17 cellular contexts compared by ENCODE assay signal in the genomic region with DNA sequence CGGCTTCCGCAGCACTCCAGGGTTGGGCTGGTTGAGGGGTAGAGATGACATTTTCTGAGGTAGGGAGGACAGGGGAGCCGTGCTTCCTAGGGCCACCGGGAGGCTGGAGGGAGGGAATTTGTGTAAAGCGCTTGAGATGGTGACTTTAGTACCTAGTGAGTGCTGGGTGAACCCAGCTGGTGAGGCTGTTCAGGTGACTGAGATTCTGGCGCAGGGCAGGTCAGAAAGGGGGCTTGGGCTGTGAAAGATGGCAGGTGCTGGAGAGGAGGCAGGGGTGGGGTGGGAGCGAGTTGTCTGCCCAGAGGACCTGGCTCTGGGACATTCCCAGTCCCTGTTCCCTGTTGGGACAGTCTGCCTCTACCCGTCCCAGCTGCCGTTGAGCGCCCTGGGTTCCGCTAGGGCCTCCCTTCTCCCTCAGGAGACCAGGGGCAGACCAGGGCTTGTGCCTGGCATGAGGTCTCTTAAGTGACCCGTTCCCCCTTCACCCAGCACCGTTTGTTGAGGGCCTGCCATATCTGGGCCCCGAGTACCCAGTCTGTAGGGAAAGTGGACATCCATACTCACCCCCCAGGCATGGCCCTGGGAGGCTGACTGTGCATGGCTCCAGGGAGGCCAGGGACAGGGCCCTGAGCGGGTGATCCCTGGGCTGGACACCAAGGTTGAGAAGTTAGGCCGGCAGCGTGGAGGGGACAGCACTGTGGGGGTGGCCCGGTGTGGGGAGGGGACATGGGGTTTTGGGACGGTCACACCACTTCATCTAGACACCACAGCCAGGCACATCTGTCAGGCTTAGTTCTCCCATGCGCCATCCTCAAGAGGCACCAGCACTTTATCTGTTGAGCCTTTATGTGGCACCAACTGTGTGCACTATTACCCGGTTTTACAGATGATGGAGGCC. TPM values are rescaled to one million over a fixed set of nuclear protein-coding genes. Genes with fewer than 3 reads are reported as not detected.
DNase-seq lines count a peak whose midpoint lies in the region; ATAC-seq, FAIRE-seq and TF ChIP-seq lines count a peak whose summit lies in the region.
"Had no signal": no experiment of that assay in that cellular context is flagged by ENCODE, and none has a peak within 500 bp of the region (broad histone marks: within the 10 kb centered on the region; RNA-seq: fewer than 3 reads in every experiment).

No MANE protein-coding gene starts in this region.

- no peak overlapping the region for H2BK12ac ChIP-seq in H1 (ENCODE audit: low read depth, low read length)

- H3K79me2 ChIP-seq in H1 (ENCODE audit: control insufficient read depth in 1 of 2, insufficient read depth in 2 of 2, low read length in 2 of 2): peaks cover 15 to 28% of the 10 kb centered on the region in 2 experiments

- H3K9ac ChIP-seq in H1 (replicated peaks in 1 of 4; ENCODE audit: extremely low read depth in 1 of 4, low read depth in 3 of 4, low read length in 3 of 4): no peak overlapping the region

- no peak overlapping the region for H2BK120ac ChIP-seq in H1 (replicated peaks; ENCODE audit: low read depth, low read length)

- H2BK15ac ChIP-seq in H1 (ENCODE audit: low read length): no peak overlapping the region

- POLR2A ChIA-PET in H1 (lab: Charles Lee; ENCODE audit: partially characterized antibody): interaction anchor here (0.7 to 12.4 kb wide), 8 partner anchors 10 to 213 kb away, joined by 3 to 247 read pairs (median 4); partner anchors contain the start of genes AKT1S1, PNKP and TBC1D17

- no peak overlapping the region for H3K56ac ChIP-seq in H1 (replicated peaks; ENCODE audit: insufficient read length, low read depth, low read length)

- H2AK5ac ChIP-seq in H1 (ENCODE audit: low read depth, low read length): no peak overlapping the region

- no peak for TF ChIP-seq CTCF in right atrium auricular region (IDR thresholded peaks at IDR 0.05)
- no peak for TF ChIP-seq CTCF in H1 (IDR thresholded peaks at IDR 0.05; ENCODE audit: control extremely low read depth in 1 of 3, insufficient read depth in 1 of 3, low read depth in 1 of 3, low read length in 3 of 3)

- no peak overlapping the region for H3K23ac ChIP-seq in H1 (ENCODE audit: insufficient read length)

- CTCF ChIA-PET in H1 (lab: Charles Lee; ENCODE audit: partially characterized antibody): interaction anchor here (3.0 kb wide), 1 partner anchor 8 kb away, joined by 13 read pairs; no protein-coding TSS in a partner anchor

- no peak overlapping the region for H3K4me2 ChIP-seq in H1 (ENCODE audit: insufficient read depth in 1 of 2, low read depth in 2 of 2, low read length in 2 of 2)

- WGBS in right cardiac atrium: 78% methylated on average over 21 of the region's 21 CpGs
- WGBS in H1 (ENCODE audit: extremely low coverage in 1 of 2, insufficient coverage in 1 of 2, insufficient read length in 1 of 2, insufficient replicate concordance in 2 of 2, low coverage in 1 of 2, low lambda C conversion rate in 2 of 2, missing lambda C conversion rate in 1 of 2), 2 experiments: 85% methylated on average over 19 of the region's 21 CpGs; no CpG with 5 or more reads in 1 of the 2 experiments

- no peak for TF ChIP-seq RAD21 in H1 (IDR thresholded peaks at IDR 0.05 in 1 of 2, conservative IDR thresholded peaks at IDR 0.05 in 1 of 2; ENCODE audit: low read depth in 2 of 2, low read length in 2 of 2)

- peaks cover 48 to 62% of the 10 kb centered on the region in 2 experiments for H4K20me1 ChIP-seq in H1 (replicated peaks in 1 of 2; ENCODE audit: control insufficient read depth in 1 of 2, insufficient read depth in 2 of 2, low read length in 2 of 2)

- peaks cover 6% of the 10 kb centered on the region; the same call in 1 of the 2 replicates for H3K23me2 ChIP-seq in H1 (ENCODE audit: low read depth, low read length)

- no peak overlapping the region for H4K91ac ChIP-seq in H1 (replicated peaks; ENCODE audit: insufficient read length, low read length)

- no peak for TF ChIP-seq EP300 in H1 (IDR thresholded peaks at IDR 0.05; ENCODE audit: borderline replicate concordance in 1 of 2, low read depth in 2 of 2, low read length in 2 of 2)

- no peak overlapping the region for H2BK5ac ChIP-seq in H1 (ENCODE audit: low read depth, low read length)

- H3K36me3 ChIP-seq in right atrium auricular region (peaks cover 59% of the 10 kb centered on the region), H1 (ENCODE audit: control insufficient read depth in 2 of 4, insufficient read depth in 4 of 4, low read length in 3 of 4) (peaks cover 21 to 67% (median 41%) of the 10 kb centered on the region in 4 experiments)

- peaks cover 20% of the 10 kb centered on the region for H3K79me1 ChIP-seq in H1 (ENCODE audit: low read depth, low read length)

- H3K4me1 ChIP-seq in right cardiac atrium (ENCODE audit: control insufficient read depth, insufficient read depth, low read length): peaks cover 6% of the 10 kb centered on the region
- H3K4me1 ChIP-seq in right atrium auricular region: peaks cover 0 to 35% of the 10 kb centered on the region in 2 donors
- H3K4me1 ChIP-seq in H1 (replicated peaks in 1 of 4; ENCODE audit: control insufficient read depth in 3 of 4, insufficient read depth in 4 of 4, low read length in 3 of 4): peaks cover 0 to 9% (median 8%) of the 10 kb centered on the region in 4 experiments; a peak in 6 of 7 replicates

- no peak overlapping the region for H3K4ac ChIP-seq in H1 (replicated peaks; ENCODE audit: insufficient read length, low read depth, low read length)

- no peak overlapping the region for H3K27ac ChIP-seq in right cardiac atrium (ENCODE audit: low read length)
- no peak overlapping the region for H3K27ac ChIP-seq in right atrium auricular region
- no peak overlapping the region for H3K27ac ChIP-seq in H1 (ENCODE audit: low read depth, low read length)
- peak overlapping the region; percentile 9 for H3K27ac ChIP-seq in substantia nigra (ENCODE audit: low read depth, low read length, poor library complexity, severe bottlenecking)
- no peak overlapping the region for H3K27ac ChIP-seq in caudate nucleus (ENCODE audit: low read depth, low read length)

- no peaks in the 10 kb centered on the region for H3K27me3 ChIP-seq in right cardiac atrium (ENCODE audit: control insufficient read depth, insufficient read depth)
- no peaks in the 10 kb centered on the region for H3K27me3 ChIP-seq in right atrium auricular region
- H3K27me3 ChIP-seq in H1 (replicated peaks in 1 of 4; ENCODE audit: control insufficient read depth in 3 of 4, extremely low read depth in 1 of 4, insufficient read depth in 3 of 4, low read length in 3 of 4): no peaks in the 10 kb centered on the region; a peak in 1 of 7 replicates
- H3K27me3 ChIP-seq: stomach had no signal

- intact Hi-C loops in right cardiac atrium (cut with DNase I): loop anchor here in 1 of 4 donors (10.0 kb wide), 1 partner anchor 171 kb away; the partner anchor contains the start of gene ADM5

- no peak overlapping the region for H2BK20ac ChIP-seq in H1 (ENCODE audit: low read length)

- DNase-seq in right cardiac atrium: peak in 2 of 3 donors; percentile 57 to 63
- no peak for DNase-seq in right atrium auricular region (ENCODE audit: low spot score)
- peak; percentile 25 for DNase-seq in RKO (ENCODE audit: low spot score)
- DNase-seq in H1 (ENCODE audit: low read depth in 1 of 2, low spot score in 2 of 2): no peak
- DNase-seq in substantia nigra (lab: John Stamatoyannopoulos, UW): no peak
- DNase-seq in caudate nucleus (lab: John Stamatoyannopoulos, UW): no peak
- DNase-seq: anterior cingulate cortex; EL; foreskin melanocyte; immature natural killer cell; NCI-H1436 treated with DMSO at 0.1 percent for 48 hours; NCI-H748 treated with DMSO at 0.1 percent for 48 hours; SIG-M5; stimulated activated CD4-positive, alpha-beta T cell treated with anti-CD3 and anti-CD28 coated beads, Interleukin-4, amount 100 ng/mL, for 4 hours; stomach had no signal

- no peak for FAIRE-seq in H1 (lab: Jason Lieb, UNC)

- H4K8ac ChIP-seq in H1 (ENCODE audit: extremely low read depth, insufficient read depth, low read length): no peak overlapping the region; the same call in 1 of the 2 replicates

- H3K9me3 ChIP-seq in right cardiac atrium (ENCODE audit: control insufficient read depth, low read length) (no peaks in the 10 kb centered on the region), right atrium auricular region (no peaks in the 10 kb centered on the region), H1 (ENCODE audit: insufficient read depth in 2 of 2, low read depth in 1 of 2, low read length in 1 of 2) (no peaks in the 10 kb centered on the region)
- H3K9me3 ChIP-seq: stomach had no signal

- no peak overlapping the region for H2AFZ ChIP-seq in H1 (ENCODE audit: low read length)

- no peak overlapping the region for H4K5ac ChIP-seq in H1 (ENCODE audit: insufficient read length, low read depth, low read length)

- peak; percentile 70 to 73 for TF ChIP-seq POLR2A in H1 (IDR thresholded peaks at IDR 0.05; ENCODE audit: control extremely low read depth in 1 of 2, low read depth in 2 of 2, low read length in 2 of 2)

- H3K18ac ChIP-seq in H1 (ENCODE audit: extremely low read depth, low read length): no peak overlapping the region

- H3K4me3 ChIP-seq in right cardiac atrium (ENCODE audit: low read length) (no peak overlapping the region), right atrium auricular region (no peak overlapping the region), H1 (ENCODE audit: extremely low read depth in 1 of 4, insufficient read depth in 2 of 4, low read depth in 3 of 4, low read length in 4 of 4) (no peak overlapping the region)
- H3K4me3 ChIP-seq: stomach had no signal

- ATAC-seq in right cardiac atrium (no peak), HG03159 (IDR thresholded peaks at IDR 0.05; ENCODE audit: unreplicated experiment) (no peak), GM19455 (IDR thresholded peaks at IDR 0.05; ENCODE audit: unreplicated experiment) (no peak)

- H3K14ac ChIP-seq in H1 (ENCODE audit: insufficient read length): no peak overlapping the region

RNA-seq across cellular contexts. Expression of gene PTOV1, which starts 5.0 kb away (rescaled TPM):
- total RNA-seq in right cardiac atrium: 100 to 1,000 TPM; 127 to 146 (median 141) TPM
- 134 TPM for polyA plus RNA-seq in right cardiac atrium
- 10 to 100 TPM; 64.6 to 81.0 TPM for total RNA-seq in right atrium auricular region
- 251 and 261 TPM in 2 replicates for total RNA-seq in H1 (2021; fragmentation: NEBNext Ultra II Directional; extraction: Animal tissue kit (Norgen Biotek cat#: 25700))
- 147 and 213 TPM in 2 replicates for polyA plus RNA-seq in H1 (2011; rRNA removed)
- polyA plus RNA-seq in H1 (2011; cell fraction: cytosol; rRNA removed): 136 TPM
- 397 TPM for polyA plus RNA-seq in H1 (2011; cell fraction: nucleus; rRNA removed)
- 183 to 286 TPM (median 253 TPM) in 4 replicates for polyA plus RNA-seq in H1 (2012, experiment 1 of 2)
- 215 TPM for polyA plus RNA-seq in H1 (2012, experiment 2 of 2)
- polyA plus RNA-seq in H1 (2013, experiment 1 of 2): 166 TPM
- 157 TPM for polyA plus RNA-seq in H1 (2013, experiment 2 of 2)
- 82.9 and 117 TPM in 2 replicates for polyA minus RNA-seq in H1 (2011; rRNA and poly(A)+ RNA removed)
- polyA minus RNA-seq in H1 (2011; cell fraction: cytosol; rRNA and poly(A)+ RNA removed): 124 TPM
- 139 TPM for polyA minus RNA-seq in H1 (2011; cell fraction: nucleus; rRNA and poly(A)+ RNA removed)

RNA-seq across cellular contexts. Expression of gene PNKP, which starts 11.5 kb away (rescaled TPM):
- total RNA-seq in right cardiac atrium (100 to 1,000 TPM in 1 of 4 donors, 10 to 100 TPM in 3; 38.6 to 144 (median 42.9) TPM), right atrium auricular region (10 to 100 TPM; 29.2 to 32.5 TPM)
- polyA plus RNA-seq in right cardiac atrium (40.8 TPM), H1 (2011; rRNA removed) (45.8 and 66.5 TPM in 2 replicates)
- 105 TPM in 2 replicates for total RNA-seq in H1 (2021; fragmentation: NEBNext Ultra II Directional; extraction: Animal tissue kit (Norgen Biotek cat#: 25700))
- polyA plus RNA-seq in H1 (2011; cell fraction: cytosol; rRNA removed): 56.6 TPM
- 225 TPM for polyA plus RNA-seq in H1 (2011; cell fraction: nucleus; rRNA removed)
- polyA plus RNA-seq in H1 (2012, experiment 1 of 2): 84.3 to 106 TPM (median 94.0 TPM) in 4 replicates
- polyA plus RNA-seq in H1 (2012, experiment 2 of 2): 90.6 TPM
- polyA plus RNA-seq in H1 (2013, experiment 1 of 2): 71.9 TPM
- 66.3 TPM for polyA plus RNA-seq in H1 (2013, experiment 2 of 2)
- 21.4 and 26.5 TPM in 2 replicates for polyA minus RNA-seq in H1 (2011; rRNA and poly(A)+ RNA removed)
- 42.9 TPM for polyA minus RNA-seq in H1 (2011; cell fraction: cytosol; rRNA and poly(A)+ RNA removed)
- 80.3 TPM for polyA minus RNA-seq in H1 (2011; cell fraction: nucleus; rRNA and poly(A)+ RNA removed)

RNA-seq across cellular contexts. Expression of gene AKT1S1, which starts 21.2 kb away (rescaled TPM):
- total RNA-seq in right cardiac atrium: 10 to 100 TPM; 32.4 to 38.7 (median 36.4) TPM
- polyA plus RNA-seq in right cardiac atrium: 40.2 TPM
- total RNA-seq in right atrium auricular region: 10 to 100 TPM; 20.6 to 25.8 TPM
- total RNA-seq in H1 (2021; fragmentation: NEBNext Ultra II Directional; extraction: Animal tissue kit (Norgen Biotek cat#: 25700)): 45.9 and 46.7 TPM in 2 replicates
- polyA plus RNA-seq in H1 (2011; rRNA removed): 40.7 and 73.3 TPM in 2 replicates
- polyA plus RNA-seq in H1 (2011; cell fraction: cytosol; rRNA removed): 38.3 TPM
- polyA plus RNA-seq in H1 (2011; cell fraction: nucleus; rRNA removed): 48.5 TPM
- polyA plus RNA-seq in H1 (2012, experiment 1 of 2): 33.7 to 44.3 TPM (median 42.7 TPM) in 4 replicates
- polyA plus RNA-seq in H1 (2012, experiment 2 of 2): 47.7 TPM
- 52.8 TPM for polyA plus RNA-seq in H1 (2013, experiment 1 of 2)
- 54.7 TPM for polyA plus RNA-seq in H1 (2013, experiment 2 of 2)
- 10.9 and 14.9 TPM in 2 replicates for polyA minus RNA-seq in H1 (2011; rRNA and poly(A)+ RNA removed)
- 26.5 TPM for polyA minus RNA-seq in H1 (2011; cell fraction: cytosol; rRNA and poly(A)+ RNA removed)
- polyA minus RNA-seq in H1 (2011; cell fraction: nucleus; rRNA and poly(A)+ RNA removed): 26.0 TPM

RNA-seq across cellular contexts. Expression of gene TBC1D17, which starts 21.6 kb away (rescaled TPM):
- total RNA-seq in right cardiac atrium (10 to 100 TPM; 35.7 to 45.7 (median 42.1) TPM), right atrium auricular region (10 to 100 TPM; 20.4 to 27.5 TPM)
- polyA plus RNA-seq in right cardiac atrium (35.6 TPM), H1 (2011; rRNA removed) (30.3 and 53.7 TPM in 2 replicates)
- 44.9 and 47.6 TPM in 2 replicates for total RNA-seq in H1 (2021; fragmentation: NEBNext Ultra II Directional; extraction: Animal tissue kit (Norgen Biotek cat#: 25700))
- 23.2 TPM for polyA plus RNA-seq in H1 (2011; cell fraction: cytosol; rRNA removed)
- polyA plus RNA-seq in H1 (2011; cell fraction: nucleus; rRNA removed): 73.8 TPM
- polyA plus RNA-seq in H1 (2012, experiment 1 of 2): 41.7 to 47.2 TPM (median 43.5 TPM) in 4 replicates
- polyA plus RNA-seq in H1 (2012, experiment 2 of 2): 52.8 TPM
- 34.8 TPM for polyA plus RNA-seq in H1 (2013, experiment 1 of 2)
- polyA plus RNA-seq in H1 (2013, experiment 2 of 2): 35.2 TPM
- 24.6 and 29.7 TPM in 2 replicates for polyA minus RNA-seq in H1 (2011; rRNA and poly(A)+ RNA removed)
- 27.0 TPM for polyA minus RNA-seq in H1 (2011; cell fraction: cytosol; rRNA and poly(A)+ RNA removed)
- polyA minus RNA-seq in H1 (2011; cell fraction: nucleus; rRNA and poly(A)+ RNA removed): 27.3 TPM

RNA-seq across cellular contexts. Expression of gene MED25, which starts 37.8 kb away (rescaled TPM):
- 10 to 100 TPM; 37.8 to 50.4 (median 43.1) TPM for total RNA-seq in right cardiac atrium
- polyA plus RNA-seq in right cardiac atrium: 39.2 TPM
- total RNA-seq in right atrium auricular region: 10 to 100 TPM; 31.1 to 54.0 TPM
- total RNA-seq in H1 (2021; fragmentation: NEBNext Ultra II Directional; extraction: Animal tissue kit (Norgen Biotek cat#: 25700)): 71.4 and 73.9 TPM in 2 replicates
- 21.6 and 40.4 TPM in 2 replicates for polyA plus RNA-seq in H1 (2011; rRNA removed)
- 21.8 TPM for polyA plus RNA-seq in H1 (2011; cell fraction: cytosol; rRNA removed)
- polyA plus RNA-seq in H1 (2011; cell fraction: nucleus; rRNA removed): 81.4 TPM
- polyA plus RNA-seq in H1 (2012, experiment 1 of 2): 52.6 to 80.3 TPM (median 65.6 TPM) in 4 replicates
- 50.2 TPM for polyA plus RNA-seq in H1 (2012, experiment 2 of 2)
- 42.3 TPM for polyA plus RNA-seq in H1 (2013, experiment 1 of 2)
- polyA plus RNA-seq in H1 (2013, experiment 2 of 2): 40.4 TPM
- 28.0 and 50.4 TPM in 2 replicates for polyA minus RNA-seq in H1 (2011; rRNA and poly(A)+ RNA removed)
- polyA minus RNA-seq in H1 (2011; cell fraction: cytosol; rRNA and poly(A)+ RNA removed): 34.3 TPM
- 41.3 TPM for polyA minus RNA-seq in H1 (2011; cell fraction: nucleus; rRNA and poly(A)+ RNA removed)

Comparison
In these comparisons a context has a peak if more than half of its experiments do, and no peak if none do; other contexts are left out.
1. DNase-seq: peak in right cardiac atrium (2 of 3) and RKO (single experiment); none in right atrium auricular region (single experiment), H1 (0 of 2), substantia nigra (0 of 49) and caudate nucleus (0 of 61).